ENCODE assay signal across 8 cellular contexts in the genomic region with DNA sequence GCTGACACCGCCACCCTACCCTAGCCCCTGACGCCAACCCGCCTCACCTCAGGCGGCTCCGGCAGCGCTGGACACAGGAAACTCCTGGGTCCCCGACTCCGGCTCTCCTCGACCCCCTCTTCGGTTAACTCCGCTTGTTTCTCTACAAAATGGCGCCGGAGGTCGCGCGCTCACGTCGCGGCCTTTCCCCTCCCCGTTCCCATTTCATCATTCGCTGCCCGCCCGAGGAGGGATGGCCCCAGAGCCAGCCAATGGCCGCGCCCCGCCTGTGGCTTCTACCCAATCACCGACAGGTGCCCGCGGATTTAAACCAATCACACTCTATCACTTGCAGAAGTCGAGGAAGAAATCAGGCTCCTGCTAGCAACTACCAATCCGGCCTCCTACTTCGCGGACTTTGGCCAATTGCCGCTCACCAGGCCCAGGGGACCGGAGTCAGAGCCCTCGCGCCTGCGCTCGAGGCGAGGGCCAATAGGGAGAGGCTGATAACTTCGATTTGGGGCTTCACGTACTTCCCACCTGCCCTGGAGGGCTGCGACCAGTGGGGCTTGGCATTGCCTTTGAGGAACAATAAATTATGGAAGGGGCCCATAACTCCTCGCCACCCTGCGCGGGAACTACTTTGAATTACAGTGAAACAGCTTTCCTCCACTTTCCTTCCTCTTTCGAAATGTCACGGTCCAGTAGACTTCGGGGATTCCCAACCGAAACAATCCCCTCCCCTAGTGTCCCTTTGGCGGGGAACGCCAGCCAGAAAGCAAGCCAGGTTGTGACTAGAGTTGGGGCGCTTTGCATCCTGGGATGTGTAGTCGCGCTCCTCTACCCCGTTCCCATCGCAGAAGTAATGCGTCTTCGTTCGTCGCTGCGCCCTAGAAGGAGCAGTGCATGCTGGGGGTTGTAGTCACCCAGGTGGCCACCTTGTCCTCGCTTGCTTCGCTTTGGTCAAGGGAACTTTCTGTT.
DNase-seq lines count a peak whose midpoint lies in the region; ATAC-seq and TF ChIP-seq lines count a peak whose summit lies in the region.

A gene (minus strand): TSS at position 146 of the 960 bp plus-strand sequence. CDS start 30,489 bp downstream, outside the sequence.

- peak within 1 kb of the TSS; percentile 93 for H3K4me3 ChIP-seq in AG09309 (ENCODE audit: control insufficient read depth, low read depth, low read length)

- no peaks in the 10 kb centered on the region for H3K9me3 Mint-ChIP-seq in central memory CD8-positive, alpha-beta T cell

- H3K4me1 Mint-ChIP-seq in central memory CD8-positive, alpha-beta T cell = peaks cover 32% of the 10 kb centered on the region

- TF ChIP-seq CTCF in AG09309 (IDR thresholded peaks at IDR 0.05; ENCODE audit: control insufficient read depth, insufficient read depth, low read depth, low read length, missing control alignments) = no peak

- peak within 1 kb of the TSS; percentile 99 for H3K27ac Mint-ChIP-seq in central memory CD8-positive, alpha-beta T cell (ENCODE audit: low read depth)

- ATAC-seq in GM19025 (IDR thresholded peaks at IDR 0.05; ENCODE audit: low read depth, unreplicated experiment) (peak; percentile 81), HG03342 (IDR thresholded peaks at IDR 0.05; ENCODE audit: unreplicated experiment) (peak; percentile 85)
- ATAC-seq in central memory CD8-positive, alpha-beta T cell (replicated peaks; ENCODE audit: extremely low read depth, poor library complexity, severe bottlenecking) = peak; percentile 84

- H3K4me3 Mint-ChIP-seq in central memory CD8-positive, alpha-beta T cell = peak within 1 kb of the TSS; percentile 95

- H3K36me3 Mint-ChIP-seq in central memory CD8-positive, alpha-beta T cell (ENCODE audit: insufficient read depth) = peaks cover 25% of the 10 kb centered on the region

- DNase-seq in AG09309 (ENCODE audit: low read depth) = peak; percentile 99
- peak; percentile 91 to 94 for DNase-seq in NCI-H446 (lab: John Stamatoyannopoulos, UW)
- DNase-seq in activated CD4-positive, CD25-positive, alpha-beta regulatory T cell treated with anti-CD3 and anti-CD28 coated beads, Interleukin-2, amount 50 U/mL, for 16 hours (ENCODE audit: low read depth, low spot score) = peak; percentile 93
- DNase-seq in central memory CD8-positive, alpha-beta T cell (ENCODE audit: low spot score in 2 of 2) = peak; percentile 97 to 99
- DNase-seq in iris pigment epithelial cell (ENCODE audit: low read depth) = peak; percentile 100
- DNase-seq in stimulated activated CD4-positive, alpha-beta T cell treated with anti-CD3 and anti-CD28 coated beads, Interleukin-12 subunit alpha, Interleukin-12 subunit beta, amount 100 ng/mL, for 24 hours (ENCODE audit: low read depth in 2 of 2) = peak; percentile 93 to 96

- no peaks in the 10 kb centered on the region for H3K27me3 Mint-ChIP-seq in central memory CD8-positive, alpha-beta T cell

Comparison
In these comparisons a context has a peak if more than half of its experiments do, and no peak if none do; other contexts are left out.
1. Peak in every context shown above with its lines: DNase-seq, ATAC-seq and H3K4me3 ChIP-seq.